Comparison of ENCODE assay signal across 1 cellular context in the genomic region with DNA sequence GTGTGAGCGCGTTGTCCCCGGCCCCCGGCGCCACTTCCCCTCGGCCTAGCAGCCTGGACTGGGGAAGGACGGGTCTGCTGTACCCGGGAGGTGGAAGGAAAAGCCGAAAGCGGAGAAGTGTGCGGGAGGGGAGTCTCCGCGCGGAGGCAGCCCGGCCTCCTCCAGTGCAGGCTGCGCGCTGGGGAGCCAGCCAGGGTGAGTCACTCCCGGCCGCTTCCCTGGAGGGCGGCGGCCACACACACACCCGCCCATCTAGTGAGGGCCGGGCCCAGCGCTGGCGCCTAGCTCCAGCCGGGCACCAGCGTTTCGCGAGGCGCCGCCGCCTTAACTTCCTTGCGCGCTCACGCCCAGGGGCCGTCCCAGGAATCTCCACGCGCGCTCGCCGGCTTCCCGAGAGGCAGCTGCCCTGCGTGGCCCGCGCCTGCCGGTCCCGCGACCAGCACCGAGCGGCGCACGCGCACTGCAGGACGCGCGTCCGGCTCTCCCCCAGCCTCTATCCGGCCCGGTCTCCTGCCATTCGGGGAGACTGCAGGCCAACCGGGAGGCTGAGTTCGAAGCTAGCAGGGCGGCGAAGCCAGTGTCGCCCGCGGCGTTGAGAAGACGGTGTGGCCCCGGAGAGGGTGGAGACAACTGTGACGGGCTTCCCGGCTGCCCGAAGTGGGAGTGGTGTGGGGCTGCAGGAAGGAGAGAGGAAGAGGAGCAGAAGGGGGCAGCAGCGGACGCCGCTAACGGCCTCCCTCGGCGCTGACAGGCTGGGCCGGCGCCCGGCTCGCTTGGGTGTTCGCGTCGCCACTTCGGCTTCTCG.
TF ChIP-seq lines count a peak whose summit lies in the region.

TSS of gene JAK2 (plus strand) at position 702 of the 805 bp plus-strand sequence. CDS start 36,716 bp downstream, outside the sequence.

TF ChIP-seq in HepG2, 621 proteins besides CTCF, POLR2A, EP300 and RAD21 (continued from another document and continues in another):
- TF ChIP-seq ZNF609 (CRISPR knock-in tag; IDR thresholded peaks at IDR 0.05; ENCODE audit: borderline replicate concordance), result no peak; the same call in 1 of the 2 replicates
- TF ChIP-seq POLR2AphosphoS5 (IDR thresholded peaks at IDR 0.05; ENCODE audit: low read depth, low read length), result peak; percentile 83
- peak; percentile 94; the same call in 1 of the 2 replicates for TF ChIP-seq CCDC6 (CRISPR knock-in tag; IDR thresholded peaks at IDR 0.05)
- no peak for TF ChIP-seq ZNF598 (CRISPR knock-in tag; IDR thresholded peaks at IDR 0.05; ENCODE audit: borderline replicate concordance)
- no peak for TF ChIP-seq DPF2 (CRISPR knock-in tag; IDR thresholded peaks at IDR 0.05; ENCODE audit: borderline replicate concordance, low read depth)
- TF ChIP-seq, protein P1, sequence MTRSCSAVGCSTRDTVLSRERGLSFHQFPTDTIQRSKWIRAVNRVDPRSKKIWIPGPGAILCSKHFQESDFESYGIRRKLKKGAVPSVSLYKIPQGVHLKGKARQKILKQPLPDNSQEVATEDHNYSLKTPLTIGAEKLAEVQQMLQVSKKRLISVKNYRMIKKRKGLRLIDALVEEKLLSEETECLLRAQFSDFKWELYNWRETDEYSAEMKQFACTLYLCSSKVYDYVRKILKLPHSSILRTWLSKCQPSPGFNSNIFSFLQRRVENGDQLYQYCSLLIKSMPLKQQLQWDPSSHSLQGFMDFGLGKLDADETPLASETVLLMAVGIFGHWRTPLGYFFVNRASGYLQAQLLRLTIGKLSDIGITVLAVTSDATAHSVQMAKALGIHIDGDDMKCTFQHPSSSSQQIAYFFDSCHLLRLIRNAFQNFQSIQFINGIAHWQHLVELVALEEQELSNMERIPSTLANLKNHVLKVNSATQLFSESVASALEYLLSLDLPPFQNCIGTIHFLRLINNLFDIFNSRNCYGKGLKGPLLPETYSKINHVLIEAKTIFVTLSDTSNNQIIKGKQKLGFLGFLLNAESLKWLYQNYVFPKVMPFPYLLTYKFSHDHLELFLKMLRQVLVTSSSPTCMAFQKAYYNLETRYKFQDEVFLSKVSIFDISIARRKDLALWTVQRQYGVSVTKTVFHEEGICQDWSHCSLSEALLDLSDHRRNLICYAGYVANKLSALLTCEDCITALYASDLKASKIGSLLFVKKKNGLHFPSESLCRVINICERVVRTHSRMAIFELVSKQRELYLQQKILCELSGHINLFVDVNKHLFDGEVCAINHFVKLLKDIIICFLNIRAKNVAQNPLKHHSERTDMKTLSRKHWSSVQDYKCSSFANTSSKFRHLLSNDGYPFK (CRISPR knock-in tag; IDR thresholded peaks at IDR 0.05; ENCODE audit: borderline replicate concordance), result no peak; the same call in 1 of the 2 replicates
- peak; percentile 94 for TF ChIP-seq ZNF709 (CRISPR knock-in tag; IDR thresholded peaks at IDR 0.05)
- TF ChIP-seq GMEB2 (CRISPR knock-in tag; IDR thresholded peaks at IDR 0.05; ENCODE audit: low read depth), result no peak
- TF ChIP-seq, protein P2, sequence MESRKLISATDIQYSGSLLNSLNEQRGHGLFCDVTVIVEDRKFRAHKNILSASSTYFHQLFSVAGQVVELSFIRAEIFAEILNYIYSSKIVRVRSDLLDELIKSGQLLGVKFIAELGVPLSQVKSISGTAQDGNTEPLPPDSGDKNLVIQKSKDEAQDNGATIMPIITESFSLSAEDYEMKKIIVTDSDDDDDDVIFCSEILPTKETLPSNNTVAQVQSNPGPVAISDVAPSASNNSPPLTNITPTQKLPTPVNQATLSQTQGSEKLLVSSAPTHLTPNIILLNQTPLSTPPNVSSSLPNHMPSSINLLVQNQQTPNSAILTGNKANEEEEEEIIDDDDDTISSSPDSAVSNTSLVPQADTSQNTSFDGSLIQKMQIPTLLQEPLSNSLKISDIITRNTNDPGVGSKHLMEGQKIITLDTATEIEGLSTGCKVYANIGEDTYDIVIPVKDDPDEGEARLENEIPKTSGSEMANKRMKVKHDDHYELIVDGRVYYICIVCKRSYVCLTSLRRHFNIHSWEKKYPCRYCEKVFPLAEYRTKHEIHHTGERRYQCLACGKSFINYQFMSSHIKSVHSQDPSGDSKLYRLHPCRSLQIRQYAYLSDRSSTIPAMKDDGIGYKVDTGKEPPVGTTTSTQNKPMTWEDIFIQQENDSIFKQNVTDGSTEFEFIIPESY (CRISPR knock-in tag; IDR thresholded peaks at IDR 0.05), result no peak
- TF ChIP-seq TCF7 (IDR thresholded peaks at IDR 0.05; ENCODE audit: low read depth), result no peak
- no peak for TF ChIP-seq ZNF672 (CRISPR knock-in tag; IDR thresholded peaks at IDR 0.05)
- TF ChIP-seq DBP (CRISPR knock-in tag; IDR thresholded peaks at IDR 0.05; ENCODE audit: not compliant biosample characterization), result no peak
- TF ChIP-seq ZFP37 (CRISPR knock-in tag; IDR thresholded peaks at IDR 0.05; ENCODE audit: borderline replicate concordance), result no peak; the same call in 1 of the 2 replicates
- TF ChIP-seq ARNT2 (CRISPR knock-in tag; IDR thresholded peaks at IDR 0.05; ENCODE audit: low read depth), result peak; percentile 34; the same call in 1 of the 2 replicates
- TF ChIP-seq ISL2 (CRISPR knock-in tag; IDR thresholded peaks at IDR 0.05), result peak; percentile 81
- TF ChIP-seq ZNF7 (CRISPR knock-in tag; IDR thresholded peaks at IDR 0.05), result no peak
- TF ChIP-seq RARG (CRISPR knock-in tag; IDR thresholded peaks at IDR 0.05; ENCODE audit: low read depth), result no peak
- 0 out of 2 replicates have a peak, but pooled peaks have one; percentile 36 for TF ChIP-seq ADNP (CRISPR knock-in tag; IDR thresholded peaks at IDR 0.05)
- peak; percentile 79; the same call in 1 of the 2 replicates for TF ChIP-seq KAT7 (CRISPR knock-in tag; IDR thresholded peaks at IDR 0.05; ENCODE audit: borderline replicate concordance)
- TF ChIP-seq JUN (CRISPR knock-in tag; IDR thresholded peaks at IDR 0.05), result no peak
- TF ChIP-seq ZNF251 (CRISPR knock-in tag; IDR thresholded peaks at IDR 0.05), result no peak
- TF ChIP-seq, protein P3, sequence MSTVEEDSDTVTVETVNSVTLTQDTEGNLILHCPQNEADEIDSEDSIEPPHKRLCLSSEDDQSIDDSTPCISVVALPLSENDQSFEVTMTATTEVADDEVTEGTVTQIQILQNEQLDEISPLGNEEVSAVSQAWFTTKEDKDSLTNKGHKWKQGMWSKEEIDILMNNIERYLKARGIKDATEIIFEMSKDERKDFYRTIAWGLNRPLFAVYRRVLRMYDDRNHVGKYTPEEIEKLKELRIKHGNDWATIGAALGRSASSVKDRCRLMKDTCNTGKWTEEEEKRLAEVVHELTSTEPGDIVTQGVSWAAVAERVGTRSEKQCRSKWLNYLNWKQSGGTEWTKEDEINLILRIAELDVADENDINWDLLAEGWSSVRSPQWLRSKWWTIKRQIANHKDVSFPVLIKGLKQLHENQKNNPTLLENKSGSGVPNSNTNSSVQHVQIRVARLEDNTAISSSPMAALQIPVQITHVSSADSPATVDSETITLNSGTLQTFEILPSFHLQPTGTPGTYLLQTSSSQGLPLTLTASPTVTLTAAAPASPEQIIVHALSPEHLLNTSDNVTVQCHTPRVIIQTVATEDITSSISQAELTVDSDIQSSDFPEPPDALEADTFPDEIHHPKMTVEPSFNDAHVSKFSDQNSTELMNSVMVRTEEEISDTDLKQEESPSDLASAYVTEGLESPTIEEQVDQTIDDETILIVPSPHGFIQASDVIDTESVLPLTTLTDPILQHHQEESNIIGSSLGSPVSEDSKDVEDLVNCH (CRISPR knock-in tag; IDR thresholded peaks at IDR 0.05), result no peak
- peak; percentile 86; the same call in 1 of the 2 replicates for TF ChIP-seq NFKB2 (CRISPR knock-in tag; IDR thresholded peaks at IDR 0.05; ENCODE audit: borderline replicate concordance)
- peak; percentile 10; the same call in 1 of the 2 replicates for TF ChIP-seq KDM1A (CRISPR knock-in tag; IDR thresholded peaks at IDR 0.05)
- TF ChIP-seq ZFP1 (CRISPR knock-in tag; IDR thresholded peaks at IDR 0.05), result no peak; the same call in 1 of the 2 replicates
- TF ChIP-seq, protein P4, sequence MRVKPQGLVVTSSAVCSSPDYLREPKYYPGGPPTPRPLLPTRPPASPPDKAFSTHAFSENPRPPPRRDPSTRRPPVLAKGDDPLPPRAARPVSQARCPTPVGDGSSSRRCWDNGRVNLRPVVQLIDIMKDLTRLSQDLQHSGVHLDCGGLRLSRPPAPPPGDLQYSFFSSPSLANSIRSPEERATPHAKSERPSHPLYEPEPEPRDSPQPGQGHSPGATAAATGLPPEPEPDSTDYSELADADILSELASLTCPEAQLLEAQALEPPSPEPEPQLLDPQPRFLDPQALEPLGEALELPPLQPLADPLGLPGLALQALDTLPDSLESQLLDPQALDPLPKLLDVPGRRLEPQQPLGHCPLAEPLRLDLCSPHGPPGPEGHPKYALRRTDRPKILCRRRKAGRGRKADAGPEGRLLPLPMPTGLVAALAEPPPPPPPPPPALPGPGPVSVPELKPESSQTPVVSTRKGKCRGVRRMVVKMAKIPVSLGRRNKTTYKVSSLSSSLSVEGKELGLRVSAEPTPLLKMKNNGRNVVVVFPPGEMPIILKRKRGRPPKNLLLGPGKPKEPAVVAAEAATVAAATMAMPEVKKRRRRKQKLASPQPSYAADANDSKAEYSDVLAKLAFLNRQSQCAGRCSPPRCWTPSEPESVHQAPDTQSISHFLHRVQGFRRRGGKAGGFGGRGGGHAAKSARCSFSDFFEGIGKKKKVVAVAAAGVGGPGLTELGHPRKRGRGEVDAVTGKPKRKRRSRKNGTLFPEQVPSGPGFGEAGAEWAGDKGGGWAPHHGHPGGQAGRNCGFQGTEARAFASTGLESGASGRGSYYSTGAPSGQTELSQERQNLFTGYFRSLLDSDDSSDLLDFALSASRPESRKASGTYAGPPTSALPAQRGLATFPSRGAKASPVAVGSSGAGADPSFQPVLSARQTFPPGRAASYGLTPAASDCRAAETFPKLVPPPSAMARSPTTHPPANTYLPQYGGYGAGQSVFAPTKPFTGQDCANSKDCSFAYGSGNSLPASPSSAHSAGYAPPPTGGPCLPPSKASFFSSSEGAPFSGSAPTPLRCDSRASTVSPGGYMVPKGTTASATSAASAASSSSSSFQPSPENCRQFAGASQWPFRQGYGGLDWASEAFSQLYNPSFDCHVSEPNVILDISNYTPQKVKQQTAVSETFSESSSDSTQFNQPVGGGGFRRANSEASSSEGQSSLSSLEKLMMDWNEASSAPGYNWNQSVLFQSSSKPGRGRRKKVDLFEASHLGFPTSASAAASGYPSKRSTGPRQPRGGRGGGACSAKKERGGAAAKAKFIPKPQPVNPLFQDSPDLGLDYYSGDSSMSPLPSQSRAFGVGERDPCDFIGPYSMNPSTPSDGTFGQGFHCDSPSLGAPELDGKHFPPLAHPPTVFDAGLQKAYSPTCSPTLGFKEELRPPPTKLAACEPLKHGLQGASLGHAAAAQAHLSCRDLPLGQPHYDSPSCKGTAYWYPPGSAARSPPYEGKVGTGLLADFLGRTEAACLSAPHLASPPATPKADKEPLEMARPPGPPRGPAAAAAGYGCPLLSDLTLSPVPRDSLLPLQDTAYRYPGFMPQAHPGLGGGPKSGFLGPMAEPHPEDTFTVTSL (CRISPR knock-in tag; IDR thresholded peaks at IDR 0.05; ENCODE audit: borderline replicate concordance), result 0 out of 2 replicates have a peak, but pooled peaks have one; percentile 16
- no peak; a peak in 1 of 4 replicates for TF ChIP-seq KLF16 (CRISPR knock-in tag; IDR thresholded peaks at IDR 0.05)
- 0 out of 2 replicates have a peak, but pooled peaks have one; percentile 82 for TF ChIP-seq ZFP36L1 (CRISPR knock-in tag; IDR thresholded peaks at IDR 0.05)
- TF ChIP-seq HNF4G (IDR thresholded peaks at IDR 0.05; ENCODE audit: borderline replicate concordance, low read depth, low read length), result no peak
- TF ChIP-seq HNF4G (CRISPR knock-in tag; IDR thresholded peaks at IDR 0.05; ENCODE audit: borderline replicate concordance, low read depth), result 0 out of 2 replicates have a peak, but pooled peaks have one; percentile 11
- no peak for TF ChIP-seq PHB2 (IDR thresholded peaks at IDR 0.05; ENCODE audit: partially characterized antibody)
- no peak for TF ChIP-seq ZMAT3 (CRISPR knock-in tag; conservative IDR thresholded peaks at IDR 0.05)
- no peak for TF ChIP-seq CEBPB (IDR thresholded peaks at IDR 0.05; ENCODE audit: borderline replicate concordance, low read depth, low read length)
